In the genomic region with DNA sequence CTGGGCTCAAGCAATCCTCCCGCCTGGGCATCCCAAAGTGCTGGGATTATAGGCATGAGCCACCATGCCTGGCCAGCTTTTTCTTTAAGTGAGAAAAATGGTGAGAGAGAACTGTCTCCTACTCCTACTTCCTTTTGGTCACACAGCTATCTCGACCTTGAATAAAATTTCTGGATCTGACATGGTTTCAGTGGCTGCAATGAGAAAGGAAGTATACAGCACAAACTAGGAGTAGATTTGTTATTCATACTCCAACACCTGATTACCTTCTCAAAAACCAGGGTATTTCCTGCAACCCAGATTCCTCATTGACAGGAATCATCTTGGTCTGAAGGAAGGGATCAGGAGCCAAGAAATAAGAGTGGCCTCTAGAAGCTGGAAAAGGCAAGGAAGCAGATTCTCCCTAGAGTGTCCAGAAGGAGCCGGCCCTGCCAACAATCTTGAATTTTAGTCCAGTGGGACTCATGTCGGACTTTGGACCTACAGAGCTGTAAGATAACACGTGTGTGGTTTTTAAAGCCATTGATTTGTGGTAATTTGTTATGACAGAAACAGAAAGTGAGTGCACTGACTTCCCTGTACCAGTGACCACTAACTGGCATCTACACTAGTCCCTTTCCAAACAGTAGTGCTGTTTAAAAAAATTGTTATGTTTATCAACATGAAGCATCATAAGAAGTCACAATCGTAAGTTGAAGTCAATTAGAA, we compare ENCODE assay signal across 15 cellular contexts.
DNase-seq lines count a peak whose midpoint lies in the region; ATAC-seq and TF ChIP-seq lines count a peak whose summit lies in the region.
"Had no signal": no experiment of that assay in that cellular context is flagged by ENCODE, and none has a peak within 500 bp of the region (broad histone marks: within the 10 kb centered on the region; RNA-seq: fewer than 3 reads in every experiment).

No MANE protein-coding gene starts in this region.

- no peak for TF ChIP-seq EP300 in upper lobe of left lung (IDR thresholded peaks at IDR 0.05)

- TF ChIP-seq CTCF in upper lobe of left lung (IDR thresholded peaks at IDR 0.05): no peak

- DNase-seq in left colon (no peak), NCI-H82 (lab: John Stamatoyannopoulos, UW) (no peak), NCI-H510A treated with DMSO at 0.1 percent for 48 hours (lab: John Stamatoyannopoulos, UW) (no peak), upper lobe of left lung (no peak), CD1c-positive myeloid dendritic cell (ENCODE audit: extremely low spot score) (no peak)
- DNase-seq: H9, NCI-H2081, NCI-H69, T-helper 1 cell had no signal

- no peaks in the 10 kb centered on the region for H3K9me3 ChIP-seq in upper lobe of left lung
- H3K9me3 ChIP-seq: prostate gland had no signal

- ATAC-seq in GM18858 (IDR thresholded peaks at IDR 0.05; ENCODE audit: unreplicated experiment) (peak; percentile 58), GM21619 (IDR thresholded peaks at IDR 0.05; ENCODE audit: unreplicated experiment) (peak; percentile 81), HG03520 (IDR thresholded peaks at IDR 0.05; ENCODE audit: unreplicated experiment) (peak; percentile 41), left colon (peak; percentile 79), upper lobe of left lung (ENCODE audit: low FRiP score in 2 of 2) (no peak)
- ATAC-seq: natural killer cell treated with Interleukin-12 subunit alpha and Interleukin-12 subunit beta and Interleukin-15 and Interleukin-18, amount 100 ng/mL, for 72 hours; WTC11 had no signal

- no peaks in the 10 kb centered on the region for H3K36me3 ChIP-seq in upper lobe of left lung
- H3K36me3 ChIP-seq: prostate gland had no signal

- peaks cover 0 to 12% (median 0%) of the 10 kb centered on the region in 4 donors for H3K4me1 ChIP-seq in upper lobe of left lung

- 84 to 85% methylated on average over 6 of the region's 6 CpGs for WGBS in upper lobe of left lung, 2 donors

- no peak overlapping the region for H3K4me3 ChIP-seq in upper lobe of left lung
- H3K4me3 ChIP-seq: prostate gland had no signal

- H3K27ac ChIP-seq in upper lobe of left lung: no peak overlapping the region
- H3K27ac ChIP-seq: prostate gland had no signal

- no peaks in the 10 kb centered on the region for H3K27me3 ChIP-seq in upper lobe of left lung

- TF ChIP-seq POLR2A in upper lobe of left lung (IDR thresholded peaks at IDR 0.05): no peak

- intact Hi-C loops in left colon (cut with DNase I, micrococcal nuclease): loop anchor here in 1 of 2 donors (10.0 kb wide), 1 partner anchor 836 kb away; the partner anchor contains the start of gene KIF26B

Comparison
In these comparisons a context has a peak if more than half of its experiments do, and no peak if none do; other contexts are left out.
1. ATAC-seq: peak in GM18858 (single experiment), GM21619 (single experiment), HG03520 (single experiment) and left colon (single experiment); none in upper lobe of left lung (0 of 2).